ENCODE assay signal across 15 cellular contexts in the genomic region with DNA sequence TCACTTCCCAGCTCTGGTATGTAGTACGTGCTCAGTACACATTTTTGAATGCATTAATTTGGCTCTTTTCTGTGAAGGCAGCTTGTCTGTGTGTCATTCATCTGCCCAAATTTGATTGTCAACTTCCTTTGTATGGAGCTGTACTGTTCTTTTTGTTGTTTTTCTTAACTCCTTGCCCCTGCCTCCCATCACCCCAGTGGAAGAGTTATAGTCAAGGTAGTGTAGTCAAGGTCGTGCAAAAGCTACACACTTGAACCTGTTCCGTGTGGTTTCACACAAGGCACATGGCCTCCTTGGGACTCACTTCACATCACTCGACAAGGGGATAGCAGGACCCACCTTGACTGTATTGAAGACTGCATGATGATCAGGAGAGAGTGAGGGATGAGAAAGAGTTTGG. TPM values are rescaled to one million over a fixed set of nuclear protein-coding genes. Genes with fewer than 3 reads are reported as not detected.
DNase-seq lines count a peak whose midpoint lies in the region; ATAC-seq, FAIRE-seq and TF ChIP-seq lines count a peak whose summit lies in the region.
"Had no signal": no experiment of that assay in that cellular context is flagged by ENCODE, and none has a peak within 500 bp of the region (broad histone marks: within the 10 kb centered on the region; RNA-seq: fewer than 3 reads in every experiment).

No MANE protein-coding gene starts in this region.

- H3K27me3 ChIP-seq in CD4-positive, alpha-beta memory T cell (ENCODE audit: insufficient read depth, low read length), result no peaks in the 10 kb centered on the region
- no peaks in the 10 kb centered on the region for H3K27me3 ChIP-seq in K562 (ENCODE audit: control insufficient read depth in 2 of 2, insufficient read depth in 2 of 2, low read length in 2 of 2)
- no peaks in the 10 kb centered on the region for H3K27me3 ChIP-seq in gastrocnemius medialis
- H3K27me3 ChIP-seq in tibial artery, result no peaks in the 10 kb centered on the region
- H3K27me3 ChIP-seq: BE2C had no signal

- DNase-seq in CD4-positive, alpha-beta memory T cell, result no peak
- no peak for DNase-seq in K562 (ENCODE audit: extremely low read depth in 1 of 4, low spot score in 3 of 4)
- no peak for DNase-seq in gastrocnemius medialis
- DNase-seq in NCI-H1436 treated with DMSO at 0.1 percent for 48 hours (lab: John Stamatoyannopoulos, UW), result no peak
- DNase-seq in tibial artery, result no peak
- DNase-seq: activated CD4-positive, alpha-beta T cell treated with anti-CD3 and anti-CD28 coated beads for 4 hours; activated CD8-positive, alpha-beta memory T cell treated with anti-CD3 and anti-CD28 coated beads, Interleukin-2, amount 50 U/mL, for 48 hours; BE2C; NCI-H1694 treated with DMSO at 0.1 percent for 48 hours; stimulated activated CD4-positive, alpha-beta T cell treated with anti-CD3 and anti-CD28 coated beads, Interleukin-2, amount 100 ng/mL, for 48 hours had no signal

- peak overlapping the region; percentile 4 to 28 for H3K4me3 ChIP-seq in CD4-positive, alpha-beta memory T cell (ENCODE audit: low read length in 2 of 2)
- H3K4me3 ChIP-seq in K562 (no peak overlapping the region), gastrocnemius medialis (no peak overlapping the region), tibial artery (no peak overlapping the region)
- H3K4me3 ChIP-seq: HAP-1 had no signal

- TF ChIP-seq RAD21 in K562 (CRISPR knock-in tag; conservative IDR thresholded peaks at IDR 0.05 in 1 of 2, IDR thresholded peaks at IDR 0.05 in 1 of 2), result no peak

- peak overlapping the region; percentile 75 for H3K27ac ChIP-seq in CD4-positive, alpha-beta memory T cell (ENCODE audit: low read depth, low read length)
- peak overlapping the region; percentile 68 for H3K27ac ChIP-seq in KOPT-K1 (ENCODE audit: low read depth, low read length, poor library complexity, severe bottlenecking)
- no peak overlapping the region for H3K27ac ChIP-seq in K562 (ENCODE audit: extremely low read depth, low read depth, low read length)
- H3K27ac ChIP-seq in gastrocnemius medialis, result peak overlapping the region; percentile 73 to 93 (median 82)
- H3K27ac ChIP-seq in tibial artery, result no peak overlapping the region

- no peak for TF ChIP-seq POLR2A in K562 (conservative IDR thresholded peaks at IDR 0.05)
- TF ChIP-seq POLR2A in gastrocnemius medialis (IDR thresholded peaks at IDR 0.05), result no peak

- no peak for TF ChIP-seq EP300 in K562 (IDR thresholded peaks at IDR 0.05; ENCODE audit: low read length)

- ATAC-seq in K562 (no peak), gastrocnemius medialis (no peak), GM18867 (IDR thresholded peaks at IDR 0.05; ENCODE audit: unreplicated experiment) (no peak)
- ATAC-seq: left lobe of liver had no signal

- no TSS peak for BruUV-seq in K562 (replicated peaks; lab: Mats Ljungman, UMichigan)

- no peak overlapping the region for H3K4me3 Mint-ChIP-seq in CD4-positive, alpha-beta memory T cell

- peaks cover 11% of the 10 kb centered on the region; the same call in 1 of the 2 replicates for H4K20me1 ChIP-seq in K562 (replicated peaks; ENCODE audit: control insufficient read depth, insufficient read depth, low read length)

- no peak overlapping the region for H3K27ac Mint-ChIP-seq in CD4-positive, alpha-beta memory T cell

- H3K9ac ChIP-seq in K562 (ENCODE audit: insufficient read depth in 1 of 2, low read depth in 2 of 2, low read length in 2 of 2), result no peak overlapping the region

- CTCF ChIA-PET in CD4-positive, alpha-beta memory T cell (lab: Charles Lee; ENCODE audit: partially characterized antibody), result interaction anchor here (0.5 to 5.5 kb wide), 8 partner anchors 9 to 69 kb away, joined by 3 to 38 read pairs (median 6); a partner anchor contains a TSS
- CTCF ChIA-PET in K562 (lab: Yijun Ruan, JAX; ENCODE audit: low intra/inter-chr PET ratio), result no interaction called here

- no peaks in the 10 kb centered on the region for H3K36me3 ChIP-seq in CD4-positive, alpha-beta memory T cell (ENCODE audit: insufficient read depth, low read length)
- H3K36me3 ChIP-seq in KOPT-K1 (ENCODE audit: insufficient read depth, low read length) (no peaks in the 10 kb centered on the region), K562 (ENCODE audit: control insufficient read depth, insufficient read depth, low read length) (peaks cover 18% of the 10 kb centered on the region; the same call in 2 of the 3 replicates), gastrocnemius medialis (no peaks in the 10 kb centered on the region), tibial artery (no peaks in the 10 kb centered on the region)
- H3K36me3 ChIP-seq: BE2C had no signal

- no peaks in the 10 kb centered on the region for H3K9me1 ChIP-seq in K562 (ENCODE audit: control insufficient read depth, insufficient read depth, low read length)

- H2AFZ ChIP-seq in K562 (ENCODE audit: low read depth, low read length), result no peak overlapping the region

- peaks cover 0 to 3% (median 0%) of the 10 kb centered on the region in 8 donors for H3K9me3 Mint-ChIP-seq in CD4-positive, alpha-beta memory T cell

- H3K79me2 ChIP-seq in K562 (ENCODE audit: control insufficient read depth, insufficient read depth, low read length), result peaks cover 51% of the 10 kb centered on the region

- H3K9me3 ChIP-seq in CD4-positive, alpha-beta memory T cell (ENCODE audit: control insufficient read depth in 1 of 2, low read length in 2 of 2), result no peaks in the 10 kb centered on the region
- H3K9me3 ChIP-seq in KOPT-K1 (ENCODE audit: insufficient read depth, low read length, poor library complexity, severe bottlenecking), result no peaks in the 10 kb centered on the region
- H3K9me3 ChIP-seq in K562 (replicated peaks; ENCODE audit: control insufficient read depth, insufficient read depth, low read depth, low read length), result no peaks in the 10 kb centered on the region
- no peaks in the 10 kb centered on the region for H3K9me3 ChIP-seq in gastrocnemius medialis
- no peaks in the 10 kb centered on the region for H3K9me3 ChIP-seq in tibial artery
- H3K9me3 ChIP-seq: BE2C, HAP-1 had no signal

- H3K36me3 Mint-ChIP-seq in CD4-positive, alpha-beta memory T cell, result peaks cover 6 to 15% of the 10 kb centered on the region in 2 donors

- H3K4me1 Mint-ChIP-seq in CD4-positive, alpha-beta memory T cell, result peaks cover 17 to 52% (median 19%) of the 10 kb centered on the region in 4 donors

- in situ Hi-C loops in K562 (cut with MboI) (no loop called here), gastrocnemius medialis (cut with MboI; ENCODE audit: low sequenced_read_pairs in 4 of 4) (no loop called here)

- intact Hi-C loops in CD4-positive, alpha-beta memory T cell (cut with micrococcal nuclease), result no loop called here
- intact Hi-C loops in K562 (cut with micrococcal nuclease) (no loop called here), gastrocnemius medialis (cut with DNase I; ENCODE audit: low total_unique reads) (no loop called here), tibial artery (cut with DNase I; ENCODE audit: low total_unique reads) (no loop called here)

- no peaks in the 10 kb centered on the region for H3K27me3 Mint-ChIP-seq in CD4-positive, alpha-beta memory T cell

- 49% methylated on average over 4 of the region's 4 CpGs for WGBS in K562 (ENCODE audit: insufficient coverage, low coverage, missing lambda C conversion rate)

- H3K4me2 ChIP-seq in K562 (ENCODE audit: insufficient read depth, low read length), result no peak overlapping the region

- POLR2A ChIA-PET in CD4-positive, alpha-beta memory T cell (lab: Charles Lee; ENCODE audit: partially characterized antibody), result interaction anchor here (0.9 to 16.2 kb wide), 11 partner anchors 8 to 151 kb away, joined by 3 to 382 read pairs (median 24); a partner anchor contains a TSS
- POLR2A ChIA-PET in K562 (lab: Yijun Ruan, JAX), result interaction anchor here (0.8 to 2.4 kb wide), 3 partner anchors 10 to 14 kb away, joined by 3 to 9 read pairs (median 6); no protein-coding TSS in a partner anchor

- FAIRE-seq in K562 (lab: Jason Lieb, UNC), result peak; percentile 44
- FAIRE-seq: endometrium had no signal

- H3K4me1 ChIP-seq in CD4-positive, alpha-beta memory T cell (ENCODE audit: insufficient read depth, low read length), result peaks cover 98% of the 10 kb centered on the region
- peaks cover 13 to 62% of the 10 kb centered on the region in 2 experiments for H3K4me1 ChIP-seq in K562 (replicated peaks in 1 of 2; ENCODE audit: control insufficient read depth in 2 of 2, insufficient read depth in 2 of 2, low read length in 2 of 2)
- peaks cover 95 to 99% of the 10 kb centered on the region in 2 donors for H3K4me1 ChIP-seq in gastrocnemius medialis
- H3K4me1 ChIP-seq in tibial artery, result peaks cover 10 to 57% (median 49%) of the 10 kb centered on the region in 4 donors

- TF ChIP-seq CTCF in K562 (IDR thresholded peaks at IDR 0.05 in 2 of 3, conservative IDR thresholded peaks at IDR 0.05 in 1 of 3; ENCODE audit: insufficient read depth in 2 of 3, low read depth in 1 of 3, low read length in 3 of 3) (no peak), gastrocnemius medialis (IDR thresholded peaks at IDR 0.05 in 4 of 5, conservative IDR thresholded peaks at IDR 0.05 in 1 of 5) (no peak), tibial artery (IDR thresholded peaks at IDR 0.05) (no peak)

TF ChIP-seq in K562, 482 proteins besides CTCF, POLR2A, EP300 and RAD21 (continues in another document):
- TF ChIP-seq LCOR (CRISPR knock-in tag; IDR thresholded peaks at IDR 0.05), result no peak

RNA-seq across cellular contexts. Expression of a gene that starts 37.6 kb away (rescaled TPM):
- total RNA-seq in CD4-positive, alpha-beta memory T cell, result 100 to 1,000 TPM; 189 to 197 TPM
- 10 to 100 TPM; 14.6 to 31.9 TPM for polyA plus RNA-seq in CD4-positive, alpha-beta memory T cell
- 61.6 and 88.8 TPM in 2 replicates for total RNA-seq in K562 (2011; cell fraction: chromatin; rRNA removed; ENCODE audit: low replicate concordance)
- 33.5 and 35.9 TPM in 2 replicates for total RNA-seq in K562 (2011; cell fraction: nucleolus; rRNA removed)
- total RNA-seq in K562 (2011; cell fraction: nucleoplasm; rRNA removed), result 44.2 and 72.8 TPM in 2 replicates
- total RNA-seq in K562 (2014; rRNA removed) (11.1 and 11.9 TPM in 2 replicates), K562 (2014; rRNA removed; fragmentation: Illumina TruSeq; extraction: Trizol) (9.2 and 11.0 TPM in 2 replicates), K562 (2015; rRNA removed; fragmentation: Illumina TruSeq; extraction: Trizol) (9.1 and 9.6 TPM in 2 replicates), K562 (2021) (24.3 and 30.1 TPM in 2 replicates), gastrocnemius medialis (10 to 100 TPM; 15.9 to 61.7 (median 26.3) TPM)
- polyA plus RNA-seq in K562 (2011; rRNA removed) (14.6 and 22.6 TPM in 2 replicates), K562 (2014; fragmentation: Illumina TruSeq; extraction: Trizol) (34.7 and 39.2 TPM in 2 replicates), K562 (2014; fragmentation: Nextera tagmentation; extraction: Ambion mirVana) (1 to 10 TPM; 4.3 to 5.0 TPM), K562 (2014; rRNA removed) (13.3 and 14.3 TPM in 2 replicates)
- 11.5 and 14.8 TPM in 2 replicates for polyA plus RNA-seq in K562 (2011; cell fraction: cytosol; rRNA removed)
- 52.1 and 90.9 TPM in 2 replicates for polyA plus RNA-seq in K562 (2011; cell fraction: nucleus; rRNA removed)
- polyA plus RNA-seq in K562 (2012), result 17.9 and 20.7 TPM in 2 replicates
- 14.9 and 15.1 TPM in 2 replicates for polyA minus RNA-seq in K562 (2011; rRNA and poly(A)+ RNA removed)
- polyA minus RNA-seq in K562 (2011; cell fraction: cytosol; rRNA and poly(A)+ RNA removed), result 15.1 and 16.3 TPM in 2 replicates
- polyA minus RNA-seq in K562 (2011; cell fraction: nucleus; rRNA and poly(A)+ RNA removed), result 12.7 and 18.8 TPM in 2 replicates

Comparison
In these comparisons a context has a peak if more than half of its experiments do, and no peak if none do; other contexts are left out.
1. H3K27ac ChIP-seq: peak in CD4-positive, alpha-beta memory T cell (single experiment), KOPT-K1 (single experiment) and gastrocnemius medialis (4 of 4); none in K562 (single experiment) and tibial artery (0 of 2).
2. H3K4me3 ChIP-seq: peak in CD4-positive, alpha-beta memory T cell (2 of 2); none in K562 (single experiment), gastrocnemius medialis (0 of 4) and tibial artery (0 of 2).